In genomic region chr13:32837973-32838940, GRCh38 we compare ENCODE assay signal across 11 cellular contexts.
DNase-seq lines count a peak whose midpoint lies in the region; ATAC-seq and TF ChIP-seq lines count a peak whose summit lies in the region.
"Had no signal": no experiment of that assay in that cellular context is flagged by ENCODE, and none has a peak within 500 bp of the region (broad histone marks: within the 10 kb centered on the region; RNA-seq: fewer than 3 reads in every experiment).

No MANE protein-coding gene starts in this region.

- peaks cover 15% of the 10 kb centered on the region for H3K9me3 ChIP-seq in BLaER1

- peak overlapping the region; percentile 46 for H3K4me2 ChIP-seq in BLaER1

- ATAC-seq in activated naive CD8-positive, alpha-beta T cell treated with anti-CD3 and anti-CD28 coated beads, Interleukin-2, amount 10 ng/mL, durations not matched to agents 7 days and 5 days (ENCODE audit: low read depth): no peak
- no peak for ATAC-seq in HG02970 (IDR thresholded peaks at IDR 0.05; ENCODE audit: low FRiP score, unreplicated experiment)
- ATAC-seq in left lobe of liver: no peak
- ATAC-seq in natural killer cell treated with Interleukin-12 subunit alpha and Interleukin-12 subunit beta and Interleukin-15 and Interleukin-18, amount 100 ng/mL, for 72 hours: no peak
- ATAC-seq: activated CD4-positive, CD25-positive, alpha-beta regulatory T cell treated with anti-CD3 and anti-CD28 coated beads, Interleukin-2, amount 50 U/mL, for 24 hours had no signal

- H3K4me1 ChIP-seq in BLaER1: peaks cover 24% of the 10 kb centered on the region

- peaks cover 12% of the 10 kb centered on the region for H3K9me3 Mint-ChIP-seq in activated naive CD8-positive, alpha-beta T cell treated with anti-CD3 and anti-CD28 coated beads, Interleukin-2, amount 10 ng/mL, durations not matched to agents 7 days and 5 days
- H3K9me3 Mint-ChIP-seq in nephron: peaks cover 13% of the 10 kb centered on the region
- no peaks in the 10 kb centered on the region for H3K9me3 Mint-ChIP-seq in natural killer cell treated with Interleukin-12 subunit alpha and Interleukin-12 subunit beta and Interleukin-15 and Interleukin-18, amount 100 ng/mL, for 72 hours

- no peaks in the 10 kb centered on the region for H4K20me1 ChIP-seq in BLaER1

- peaks cover 27% of the 10 kb centered on the region for H3K36me3 Mint-ChIP-seq in activated naive CD8-positive, alpha-beta T cell treated with anti-CD3 and anti-CD28 coated beads, Interleukin-2, amount 10 ng/mL, durations not matched to agents 7 days and 5 days
- H3K36me3 Mint-ChIP-seq in nephron (ENCODE audit: low read depth): peaks cover 6% of the 10 kb centered on the region
- H3K36me3 Mint-ChIP-seq in natural killer cell treated with Interleukin-12 subunit alpha and Interleukin-12 subunit beta and Interleukin-15 and Interleukin-18, amount 100 ng/mL, for 72 hours: no peaks in the 10 kb centered on the region

- no peak overlapping the region for H3K9ac ChIP-seq in BLaER1

- POLR2A ChIA-PET in activated naive CD8-positive, alpha-beta T cell treated with anti-CD3 and anti-CD28 coated beads, Interleukin-2, amount 10 ng/mL, durations not matched to agents 7 days and 5 days (lab: Charles Lee): interaction anchor here (0.8 to 0.9 kb wide), 2 partner anchors 12 to 102 kb away, joined by 4 read pairs; no protein-coding TSS in a partner anchor

- DNase-seq in GM06990 (ENCODE audit: extremely low read depth, insufficient read length): peak; percentile 24
- DNase-seq in activated naive CD8-positive, alpha-beta T cell treated with anti-CD3 and anti-CD28 coated beads, Interleukin-2, amount 10 ng/mL, durations not matched to agents 7 days and 5 days: no peak
- no peak for DNase-seq in left lobe of liver (ENCODE audit: low spot score)
- no peak for DNase-seq in natural killer cell treated with Interleukin-12 subunit alpha and Interleukin-12 subunit beta and Interleukin-15 and Interleukin-18, amount 100 ng/mL, for 72 hours (ENCODE audit: low spot score)
- no peak for DNase-seq in GM13976 (ENCODE audit: low spot score)
- DNase-seq: activated T-cell treated with anti-CD3 and anti-CD28 coated beads, Interleukin-2, amount 50 U/mL, for 72 hours; GF-D8 had no signal

- H3K36me3 ChIP-seq in BLaER1: no peaks in the 10 kb centered on the region
- H3K36me3 ChIP-seq in GM06990 (ENCODE audit: control insufficient read depth, insufficient read depth, low read length): no peaks in the 10 kb centered on the region

- peak overlapping the region; percentile 55 for H3K4me3 Mint-ChIP-seq in activated naive CD8-positive, alpha-beta T cell treated with anti-CD3 and anti-CD28 coated beads, Interleukin-2, amount 10 ng/mL, durations not matched to agents 7 days and 5 days
- H3K4me3 Mint-ChIP-seq in nephron: peak overlapping the region; percentile 13 to 25 (median 22)
- H3K4me3 Mint-ChIP-seq in natural killer cell treated with Interleukin-12 subunit alpha and Interleukin-12 subunit beta and Interleukin-15 and Interleukin-18, amount 100 ng/mL, for 72 hours: no peak overlapping the region
- H3K4me3 Mint-ChIP-seq: activated T-cell treated with anti-CD3 and anti-CD28 coated beads, Interleukin-2, amount 50 U/mL, for 72 hours had no signal

- H3K4me3 ChIP-seq in BLaER1 (no peak overlapping the region), GM06990 (replicated peaks; ENCODE audit: low read depth, low read length) (no peak overlapping the region)

- in situ Hi-C loops in GM13976 (cut with MboI; ENCODE audit: low sequenced_read_pairs, unreplicated experiment): no loop called here

- H3K27me3 ChIP-seq in BLaER1 (no peaks in the 10 kb centered on the region), GM06990 (replicated peaks; ENCODE audit: control insufficient read depth, insufficient read depth, low read length) (no peaks in the 10 kb centered on the region)

- peaks cover 13% of the 10 kb centered on the region for H3K4me1 Mint-ChIP-seq in activated naive CD8-positive, alpha-beta T cell treated with anti-CD3 and anti-CD28 coated beads, Interleukin-2, amount 10 ng/mL, durations not matched to agents 7 days and 5 days
- peaks cover 40% of the 10 kb centered on the region for H3K4me1 Mint-ChIP-seq in nephron
- no peaks in the 10 kb centered on the region for H3K4me1 Mint-ChIP-seq in natural killer cell treated with Interleukin-12 subunit alpha and Interleukin-12 subunit beta and Interleukin-15 and Interleukin-18, amount 100 ng/mL, for 72 hours (ENCODE audit: low read depth in 2 of 2)

- H3K27me3 Mint-ChIP-seq in activated naive CD8-positive, alpha-beta T cell treated with anti-CD3 and anti-CD28 coated beads, Interleukin-2, amount 10 ng/mL, durations not matched to agents 7 days and 5 days: no peaks in the 10 kb centered on the region
- no peaks in the 10 kb centered on the region for H3K27me3 Mint-ChIP-seq in nephron (ENCODE audit: low read depth)
- H3K27me3 Mint-ChIP-seq in natural killer cell treated with Interleukin-12 subunit alpha and Interleukin-12 subunit beta and Interleukin-15 and Interleukin-18, amount 100 ng/mL, for 72 hours: peaks cover 3 to 17% of the 10 kb centered on the region in 2 donors

- peak overlapping the region; percentile 88 for H3K27ac Mint-ChIP-seq in activated naive CD8-positive, alpha-beta T cell treated with anti-CD3 and anti-CD28 coated beads, Interleukin-2, amount 10 ng/mL, durations not matched to agents 7 days and 5 days
- peak overlapping the region; percentile 89 to 97 (median 92) for H3K27ac Mint-ChIP-seq in nephron
- no peak overlapping the region for H3K27ac Mint-ChIP-seq in natural killer cell treated with Interleukin-12 subunit alpha and Interleukin-12 subunit beta and Interleukin-15 and Interleukin-18, amount 100 ng/mL, for 72 hours
- H3K27ac Mint-ChIP-seq: activated T-cell treated with anti-CD3 and anti-CD28 coated beads, Interleukin-2, amount 50 U/mL, for 72 hours had no signal

- TF ChIP-seq CTCF in GM06990 (IDR thresholded peaks at IDR 0.05; ENCODE audit: insufficient read depth, low read length, poor library complexity, severe bottlenecking) (no peak), nephron (IDR thresholded peaks at IDR 0.05; ENCODE audit: unreplicated experiment in 3 of 3) (no peak), GM13976 (IDR thresholded peaks at IDR 0.05; ENCODE audit: borderline replicate concordance, control extremely low read depth, extremely low read depth, insufficient read depth, missing control alignments) (no peak)

- no peak overlapping the region; the same call in 1 of the 2 replicates for H3K27ac ChIP-seq in BLaER1

Comparison
In these comparisons a context has a peak if more than half of its experiments do, and no peak if none do; other contexts are left out.
1. H3K27ac Mint-ChIP-seq: peak in activated naive CD8-positive, alpha-beta T cell treated with anti-CD3 and anti-CD28 coated beads, Interleukin-2, amount 10 ng/mL, durations not matched to agents 7 days and 5 days (single experiment) and nephron (3 of 3); none in natural killer cell treated with Interleukin-12 subunit alpha and Interleukin-12 subunit beta and Interleukin-15 and Interleukin-18, amount 100 ng/mL, for 72 hours (0 of 2).